ENCODE assay signal across 17 cellular contexts in the genomic region with DNA sequence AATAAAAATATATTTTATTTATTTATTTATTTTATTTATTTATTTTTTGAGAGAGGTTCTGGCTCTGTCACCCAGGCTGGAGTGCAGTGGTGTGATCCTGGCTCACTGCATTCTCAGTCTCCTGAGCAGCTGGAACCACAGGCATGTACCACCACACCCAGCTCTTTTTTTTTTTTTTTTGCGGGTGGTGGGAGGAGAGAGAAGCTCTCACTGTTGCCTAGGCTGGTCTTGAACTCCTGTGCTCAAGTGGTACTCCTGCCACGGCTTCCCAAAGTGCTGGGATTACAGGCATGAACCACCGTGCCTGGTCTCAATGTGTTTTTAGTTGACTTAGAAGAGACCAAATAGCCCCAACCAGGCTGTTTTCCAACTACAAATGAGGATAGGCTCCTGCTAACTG.
DNase-seq lines count a peak whose midpoint lies in the region; ATAC-seq and TF ChIP-seq lines count a peak whose summit lies in the region.
"Had no signal": no experiment of that assay in that cellular context is flagged by ENCODE, and none has a peak within 500 bp of the region (broad histone marks: within the 10 kb centered on the region; RNA-seq: fewer than 3 reads in every experiment).

No MANE protein-coding gene starts in this region.

- H3K27me3 Mint-ChIP-seq in activated CD4-positive, alpha-beta T cell treated with anti-CD3 and anti-CD28 coated beads for 36 hours, result no peaks in the 10 kb centered on the region
- H3K27me3 Mint-ChIP-seq in CD4-positive, CD25-positive, alpha-beta regulatory T cell, result peaks cover 5% of the 10 kb centered on the region
- H3K27me3 Mint-ChIP-seq in T-helper 2 cell treated with Interferon-gamma antibody and Interleukin-4, amounts not matched to agents 5 μg/mL and 100 μg/mL, for 36 hours (ENCODE audit: low read depth), result peaks cover 2% of the 10 kb centered on the region
- peaks cover 0 to 9% of the 10 kb centered on the region in 2 donors for H3K27me3 Mint-ChIP-seq in effector memory CD8-positive, alpha-beta T cell
- H3K27me3 Mint-ChIP-seq in HFFc6 (ENCODE audit: insufficient read depth), result peaks cover 36% of the 10 kb centered on the region

- peak overlapping the region; percentile 32 for H3K27ac Mint-ChIP-seq in activated CD4-positive, alpha-beta T cell treated with anti-CD3 and anti-CD28 coated beads for 36 hours
- H3K27ac Mint-ChIP-seq in CD4-positive, CD25-positive, alpha-beta regulatory T cell, result peak overlapping the region in 2 of 3 donors; percentile 67 to 79
- H3K27ac Mint-ChIP-seq in T-helper 2 cell treated with Interferon-gamma antibody and Interleukin-4, amounts not matched to agents 5 μg/mL and 100 μg/mL, for 36 hours, result peak overlapping the region; percentile 80
- H3K27ac Mint-ChIP-seq in effector memory CD8-positive, alpha-beta T cell, result peak overlapping the region; percentile 39 to 50
- no peak overlapping the region for H3K27ac Mint-ChIP-seq in HFFc6

- peaks cover 17% of the 10 kb centered on the region for H3K4me1 ChIP-seq in CD4-positive, CD25-positive, alpha-beta regulatory T cell (ENCODE audit: control insufficient read depth, insufficient read depth, low read length, poor library complexity, severe bottlenecking)
- H3K4me1 ChIP-seq in trophoblast cell (ENCODE audit: control insufficient read depth in 1 of 2, insufficient read depth in 2 of 2, low read length in 2 of 2), result no peaks in the 10 kb centered on the region
- H3K4me1 ChIP-seq: Peyer's patch had no signal

- no peaks in the 10 kb centered on the region for H3K79me1 ChIP-seq in trophoblast cell (ENCODE audit: low read length)

- no peak overlapping the region for H3K4me3 Mint-ChIP-seq in activated CD4-positive, alpha-beta T cell treated with anti-CD3 and anti-CD28 coated beads for 36 hours
- H3K4me3 Mint-ChIP-seq in CD4-positive, CD25-positive, alpha-beta regulatory T cell, result peak overlapping the region; percentile 2 to 83 (median 55)
- H3K4me3 Mint-ChIP-seq in T-helper 2 cell treated with Interferon-gamma antibody and Interleukin-4, amounts not matched to agents 5 μg/mL and 100 μg/mL, for 36 hours, result peak overlapping the region; percentile 77
- H3K4me3 Mint-ChIP-seq in effector memory CD8-positive, alpha-beta T cell, result peak overlapping the region; percentile 64 to 67
- no peak overlapping the region for H3K4me3 Mint-ChIP-seq in HFFc6
- H3K4me3 Mint-ChIP-seq: H9 had no signal

- H2BK5ac ChIP-seq in trophoblast cell (ENCODE audit: low read depth, low read length, poor library complexity), result no peak overlapping the region

- no peak for DNase-seq in activated CD4-positive, alpha-beta T cell treated with anti-CD3 and anti-CD28 coated beads for 36 hours
- DNase-seq in activated CD4-positive, alpha-beta T cell treated with anti-CD3 and anti-CD28 coated beads for 1 hour, result no peak
- DNase-seq in CD4-positive, CD25-positive, alpha-beta regulatory T cell, result peak in 2 of 3 donors; percentile 14 to 25
- DNase-seq in T-helper 2 cell treated with Interferon-gamma antibody and Interleukin-4, amounts not matched to agents 5 μg/mL and 100 μg/mL, for 36 hours (ENCODE audit: low spot score), result no peak
- DNase-seq in effector memory CD8-positive, alpha-beta T cell, result no peak
- DNase-seq in HFFc6 (no peak), trophoblast cell (no peak), pons (ENCODE audit: low spot score) (no peak)
- DNase-seq: DMS79, H9, IMR-90, NCI-H1417 treated with DMSO at 0.1 percent for 48 hours, NCI-H2029, NCI-H510A treated with DMSO at 0.1 percent for 48 hours, Peyer's patch had no signal

- H3K36me3 Mint-ChIP-seq in activated CD4-positive, alpha-beta T cell treated with anti-CD3 and anti-CD28 coated beads for 36 hours (ENCODE audit: low read depth), result no peaks in the 10 kb centered on the region
- no peaks in the 10 kb centered on the region for H3K36me3 Mint-ChIP-seq in CD4-positive, CD25-positive, alpha-beta regulatory T cell
- H3K36me3 Mint-ChIP-seq in T-helper 2 cell treated with Interferon-gamma antibody and Interleukin-4, amounts not matched to agents 5 μg/mL and 100 μg/mL, for 36 hours (ENCODE audit: low read depth), result peaks cover 6% of the 10 kb centered on the region
- peaks cover 2% of the 10 kb centered on the region for H3K36me3 Mint-ChIP-seq in effector memory CD8-positive, alpha-beta T cell (ENCODE audit: insufficient read depth)
- H3K36me3 Mint-ChIP-seq in HFFc6 (ENCODE audit: low read depth), result no peaks in the 10 kb centered on the region

- H3K79me2 ChIP-seq in trophoblast cell (ENCODE audit: control insufficient read depth, insufficient read depth, low read length, poor library complexity), result no peaks in the 10 kb centered on the region

- no peak overlapping the region for H2BK120ac ChIP-seq in trophoblast cell (ENCODE audit: insufficient read depth, low read length, poor library complexity)

- no peak overlapping the region for H4K12ac ChIP-seq in trophoblast cell (ENCODE audit: low read depth, low read length)

- H3K4me1 Mint-ChIP-seq in activated CD4-positive, alpha-beta T cell treated with anti-CD3 and anti-CD28 coated beads for 36 hours, result peaks cover 53% of the 10 kb centered on the region
- peaks cover 7 to 63% (median 17%) of the 10 kb centered on the region in 4 donors for H3K4me1 Mint-ChIP-seq in CD4-positive, CD25-positive, alpha-beta regulatory T cell
- H3K4me1 Mint-ChIP-seq in T-helper 2 cell treated with Interferon-gamma antibody and Interleukin-4, amounts not matched to agents 5 μg/mL and 100 μg/mL, for 36 hours (ENCODE audit: low read depth), result peaks cover 50% of the 10 kb centered on the region
- peaks cover 24 to 38% of the 10 kb centered on the region in 2 donors for H3K4me1 Mint-ChIP-seq in effector memory CD8-positive, alpha-beta T cell (ENCODE audit: low read depth in 2 of 2)
- H3K4me1 Mint-ChIP-seq in HFFc6 (ENCODE audit: low read depth), result no peaks in the 10 kb centered on the region

- peaks cover 4% of the 10 kb centered on the region for H3K9me3 Mint-ChIP-seq in activated CD4-positive, alpha-beta T cell treated with anti-CD3 and anti-CD28 coated beads for 36 hours (ENCODE audit: low read depth)
- peaks cover 0 to 2% (median 0%) of the 10 kb centered on the region in 7 donors for H3K9me3 Mint-ChIP-seq in CD4-positive, CD25-positive, alpha-beta regulatory T cell
- peaks cover 14% of the 10 kb centered on the region for H3K9me3 Mint-ChIP-seq in T-helper 2 cell treated with Interferon-gamma antibody and Interleukin-4, amounts not matched to agents 5 μg/mL and 100 μg/mL, for 36 hours
- H3K9me3 Mint-ChIP-seq in effector memory CD8-positive, alpha-beta T cell, result peaks cover 0 to 3% of the 10 kb centered on the region in 2 donors
- H3K9me3 Mint-ChIP-seq in HFFc6, result no peaks in the 10 kb centered on the region; the same call in 1 of the 2 replicates

- WGBS in trophoblast cell (ENCODE audit: extremely low coverage, insufficient coverage, insufficient read length), result no CpG with 5 or more reads among the region's 3 CpGs

- no peak overlapping the region for H3K4me3 ChIP-seq in CD4-positive, CD25-positive, alpha-beta regulatory T cell (ENCODE audit: low read depth, low read length)
- H3K4me3 ChIP-seq in trophoblast cell (ENCODE audit: low read depth, low read length), result no peak overlapping the region
- H3K4me3 ChIP-seq: Peyer's patch had no signal

- no peak for ATAC-seq in activated CD4-positive, alpha-beta T cell treated with anti-CD3 and anti-CD28 coated beads for 36 hours
- ATAC-seq in CD4-positive, CD25-positive, alpha-beta regulatory T cell (ENCODE audit: low read depth in 2 of 2), result no peak
- peak; percentile 16 for ATAC-seq in effector memory CD8-positive, alpha-beta T cell (replicated peaks)

- TF ChIP-seq CTCF in HFFc6 (IDR thresholded peaks at IDR 0.05), result no peak

- H3K27ac ChIP-seq in CD4-positive, CD25-positive, alpha-beta regulatory T cell (ENCODE audit: insufficient read depth, low read length, poor library complexity, severe bottlenecking), result no peak overlapping the region
- no peak overlapping the region for H3K27ac ChIP-seq in trophoblast cell (ENCODE audit: low read depth, low read length)
- H3K27ac ChIP-seq: 22Rv1, C4-2B, Peyer's patch had no signal

- POLR2A ChIA-PET in activated CD4-positive, alpha-beta T cell treated with anti-CD3 and anti-CD28 coated beads for 36 hours (lab: Charles Lee), result interaction anchor here (0.6 kb wide), 2 partner anchors 104 to 1497 kb away, joined by 3 to 4 read pairs; no protein-coding TSS in a partner anchor

- CTCF ChIA-PET in activated CD4-positive, alpha-beta T cell treated with anti-CD3 and anti-CD28 coated beads for 36 hours (lab: Charles Lee), result interaction anchor here (0.6 kb wide), 1 partner anchor 400 kb away, joined by 3 read pairs; no protein-coding TSS in a partner anchor

- no peak overlapping the region for H2AK5ac ChIP-seq in trophoblast cell (ENCODE audit: low read length)

- peaks cover 2% of the 10 kb centered on the region for H3K27me3 ChIP-seq in CD4-positive, CD25-positive, alpha-beta regulatory T cell (ENCODE audit: control insufficient read depth, insufficient read depth, low read length)
- H3K27me3 ChIP-seq in trophoblast cell (ENCODE audit: insufficient read depth, low read length), result no peaks in the 10 kb centered on the region
- H3K27me3 ChIP-seq: Peyer's patch had no signal

- H4K91ac ChIP-seq in trophoblast cell (ENCODE audit: low read depth, low read length), result no peak overlapping the region

- no peaks in the 10 kb centered on the region for H3K36me3 ChIP-seq in CD4-positive, CD25-positive, alpha-beta regulatory T cell (ENCODE audit: control insufficient read depth, insufficient read depth, low read length)
- no peaks in the 10 kb centered on the region for H3K36me3 ChIP-seq in trophoblast cell (ENCODE audit: control insufficient read depth in 1 of 2, insufficient read depth in 2 of 2, low read length in 2 of 2)
- H3K36me3 ChIP-seq: Peyer's patch had no signal

- H3K23ac ChIP-seq in trophoblast cell (ENCODE audit: low read length), result no peak overlapping the region

- H3K14ac ChIP-seq in trophoblast cell (ENCODE audit: low read length), result no peak overlapping the region

- H3K9ac ChIP-seq in trophoblast cell (ENCODE audit: low read length), result no peak overlapping the region

- intact Hi-C loops in activated CD4-positive, alpha-beta T cell treated with anti-CD3 and anti-CD28 coated beads for 36 hours (cut with DNase I, micrococcal nuclease), result no loop called here

- no peak overlapping the region for H2AFZ ChIP-seq in trophoblast cell (ENCODE audit: insufficient read depth, low read length, poor library complexity)

- H2BK12ac ChIP-seq in trophoblast cell (ENCODE audit: low read length), result no peak overlapping the region

- H3K9me3 ChIP-seq in CD4-positive, CD25-positive, alpha-beta regulatory T cell (ENCODE audit: control insufficient read depth in 2 of 2, low read length in 2 of 2), result no peaks in the 10 kb centered on the region
- peaks cover 7% of the 10 kb centered on the region for H3K9me3 ChIP-seq in trophoblast cell (ENCODE audit: insufficient read depth, low read depth, low read length)
- H3K9me3 ChIP-seq: Peyer's patch had no signal

- no peak overlapping the region for H3K4ac ChIP-seq in trophoblast cell (ENCODE audit: low read depth, low read length)

- no peak overlapping the region for H3K4me2 ChIP-seq in trophoblast cell (ENCODE audit: low read length)

- no peak overlapping the region for H3K18ac ChIP-seq in trophoblast cell (ENCODE audit: low read length)

- H4K8ac ChIP-seq in trophoblast cell (ENCODE audit: low read depth, low read length), result no peak overlapping the region

Comparison
In these comparisons a context has a peak if more than half of its experiments do, and no peak if none do; other contexts are left out.
1. DNase-seq: peak in CD4-positive, CD25-positive, alpha-beta regulatory T cell (2 of 3); none in activated CD4-positive, alpha-beta T cell treated with anti-CD3 and anti-CD28 coated beads for 36 hours (single experiment), activated CD4-positive, alpha-beta T cell treated with anti-CD3 and anti-CD28 coated beads for 1 hour (single experiment), T-helper 2 cell treated with Interferon-gamma antibody and Interleukin-4, amounts not matched to agents 5 μg/mL and 100 μg/mL, for 36 hours (single experiment), effector memory CD8-positive, alpha-beta T cell (0 of 3), HFFc6 (single experiment), trophoblast cell (0 of 2) and pons (single experiment).
2. H3K4me3 Mint-ChIP-seq: peak in CD4-positive, CD25-positive, alpha-beta regulatory T cell (4 of 4), T-helper 2 cell treated with Interferon-gamma antibody and Interleukin-4, amounts not matched to agents 5 μg/mL and 100 μg/mL, for 36 hours (single experiment) and effector memory CD8-positive, alpha-beta T cell (2 of 2); none in activated CD4-positive, alpha-beta T cell treated with anti-CD3 and anti-CD28 coated beads for 36 hours (single experiment) and HFFc6 (single experiment).